1 cellular context compared by ENCODE assay signal in genomic region chr1:11908139-11909021, GRCh38.
TF ChIP-seq lines count a peak whose summit lies in the region.

No MANE protein-coding gene starts in this region.

TF ChIP-seq in WTC11, 78 proteins besides CTCF, POLR2A, EP300 and RAD21 (continued from another document):
- TF ChIP-seq, protein P1, sequence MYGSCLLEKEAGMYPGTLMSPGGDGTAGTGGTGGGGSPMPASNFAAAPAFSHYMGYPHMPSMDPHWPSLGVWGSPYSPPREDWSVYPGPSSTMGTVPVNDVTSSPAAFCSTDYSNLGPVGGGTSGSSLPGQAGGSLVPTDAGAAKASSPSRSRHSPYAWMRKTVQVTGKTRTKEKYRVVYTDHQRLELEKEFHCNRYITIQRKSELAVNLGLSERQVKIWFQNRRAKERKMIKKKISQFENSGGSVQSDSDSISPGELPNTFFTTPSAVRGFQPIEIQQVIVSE (CRISPR knock-in tag; IDR thresholded peaks at IDR 0.05; ENCODE audit: borderline replicate concordance), result peak; percentile 99
- TF ChIP-seq ATF3 (CRISPR knock-in tag; conservative IDR thresholded peaks at IDR 0.05) (peak; percentile 73), KAT7 (CRISPR knock-in tag; IDR thresholded peaks at IDR 0.05; ENCODE audit: borderline replicate concordance) (peak; percentile 55; the same call in 1 of the 2 replicates), JUN (CRISPR knock-in tag; IDR thresholded peaks at IDR 0.05) (peak; percentile 71; the same call in 1 of the 2 replicates), EMX1 (CRISPR knock-in tag; IDR thresholded peaks at IDR 0.05) (peak; percentile 99), HMGXB4 (CRISPR knock-in tag; IDR thresholded peaks at IDR 0.05) (peak; percentile 51; the same call in 1 of the 2 replicates), ZNF121 (CRISPR knock-in tag; IDR thresholded peaks at IDR 0.05) (no peak), CREB1 (CRISPR knock-in tag; IDR thresholded peaks at IDR 0.05) (no peak; the same call in 1 of the 2 replicates), ZNF263 (CRISPR knock-in tag; IDR thresholded peaks at IDR 0.05; ENCODE audit: low read depth) (no peak; the same call in 1 of the 2 replicates), NFATC4 (CRISPR knock-in tag; IDR thresholded peaks at IDR 0.05) (peak; percentile 98), RORB (CRISPR knock-in tag; IDR thresholded peaks at IDR 0.05) (peak; percentile 99), FOXJ3 (CRISPR knock-in tag; IDR thresholded peaks at IDR 0.05; ENCODE audit: borderline replicate concordance) (peak; percentile 72; the same call in 1 of the 2 replicates), MYBL2 (CRISPR knock-in tag; IDR thresholded peaks at IDR 0.05) (peak; percentile 93), MAX (CRISPR knock-in tag; IDR thresholded peaks at IDR 0.05) (peak; percentile 55), RELA (CRISPR knock-in tag; IDR thresholded peaks at IDR 0.05; ENCODE audit: borderline replicate concordance) (no peak), JAZF1 (CRISPR knock-in tag; IDR thresholded peaks at IDR 0.05) (peak; percentile 84; the same call in 1 of the 2 replicates), TP53 (CRISPR knock-in tag; IDR thresholded peaks at IDR 0.05) (no peak), ESRRA (CRISPR knock-in tag; IDR thresholded peaks at IDR 0.05; ENCODE audit: borderline replicate concordance) (no peak), HMGA2 (CRISPR knock-in tag; IDR thresholded peaks at IDR 0.05) (peak; percentile 49), NFYB (CRISPR knock-in tag; conservative IDR thresholded peaks at IDR 0.05; ENCODE audit: low read depth) (peak; percentile 38; the same call in 1 of the 2 replicates), CBFB (CRISPR knock-in tag; IDR thresholded peaks at IDR 0.05; ENCODE audit: low read depth) (no peak), OVOL2 (CRISPR knock-in tag; IDR thresholded peaks at IDR 0.05; ENCODE audit: borderline replicate concordance) (peak; percentile 96), FOXK1 (CRISPR knock-in tag; IDR thresholded peaks at IDR 0.05) (no peak; the same call in none of the 2 replicates), SP1 (CRISPR knock-in tag; conservative IDR thresholded peaks at IDR 0.05) (peak; percentile 78; the same call in 1 of the 2 replicates), USF2 (CRISPR knock-in tag; IDR thresholded peaks at IDR 0.05) (no peak; the same call in 1 of the 2 replicates), ZNF281 (CRISPR knock-in tag; IDR thresholded peaks at IDR 0.05) (peak; percentile 83; the same call in 1 of the 2 replicates), ZNF671 (CRISPR knock-in tag; IDR thresholded peaks at IDR 0.05) (peak; percentile 98), ELF4 (CRISPR knock-in tag; IDR thresholded peaks at IDR 0.05; ENCODE audit: low read depth) (no peak), ZNF416 (CRISPR knock-in tag; IDR thresholded peaks at IDR 0.05) (peak; percentile 99), GTF2I (CRISPR knock-in tag; conservative IDR thresholded peaks at IDR 0.05) (peak; percentile 69; the same call in 1 of the 2 replicates), GRHL2 (CRISPR knock-in tag; IDR thresholded peaks at IDR 0.05; ENCODE audit: insufficient replicate concordance, severe bottlenecking) (no peak)
- TF ChIP-seq, protein P2, sequence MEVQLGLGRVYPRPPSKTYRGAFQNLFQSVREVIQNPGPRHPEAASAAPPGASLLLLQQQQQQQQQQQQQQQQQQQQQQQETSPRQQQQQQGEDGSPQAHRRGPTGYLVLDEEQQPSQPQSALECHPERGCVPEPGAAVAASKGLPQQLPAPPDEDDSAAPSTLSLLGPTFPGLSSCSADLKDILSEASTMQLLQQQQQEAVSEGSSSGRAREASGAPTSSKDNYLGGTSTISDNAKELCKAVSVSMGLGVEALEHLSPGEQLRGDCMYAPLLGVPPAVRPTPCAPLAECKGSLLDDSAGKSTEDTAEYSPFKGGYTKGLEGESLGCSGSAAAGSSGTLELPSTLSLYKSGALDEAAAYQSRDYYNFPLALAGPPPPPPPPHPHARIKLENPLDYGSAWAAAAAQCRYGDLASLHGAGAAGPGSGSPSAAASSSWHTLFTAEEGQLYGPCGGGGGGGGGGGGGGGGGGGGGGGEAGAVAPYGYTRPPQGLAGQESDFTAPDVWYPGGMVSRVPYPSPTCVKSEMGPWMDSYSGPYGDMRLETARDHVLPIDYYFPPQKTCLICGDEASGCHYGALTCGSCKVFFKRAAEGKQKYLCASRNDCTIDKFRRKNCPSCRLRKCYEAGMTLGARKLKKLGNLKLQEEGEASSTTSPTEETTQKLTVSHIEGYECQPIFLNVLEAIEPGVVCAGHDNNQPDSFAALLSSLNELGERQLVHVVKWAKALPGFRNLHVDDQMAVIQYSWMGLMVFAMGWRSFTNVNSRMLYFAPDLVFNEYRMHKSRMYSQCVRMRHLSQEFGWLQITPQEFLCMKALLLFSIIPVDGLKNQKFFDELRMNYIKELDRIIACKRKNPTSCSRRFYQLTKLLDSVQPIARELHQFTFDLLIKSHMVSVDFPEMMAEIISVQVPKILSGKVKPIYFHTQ (CRISPR knock-in tag; IDR thresholded peaks at IDR 0.05), result peak; percentile 99
- TF ChIP-seq, protein P3, sequence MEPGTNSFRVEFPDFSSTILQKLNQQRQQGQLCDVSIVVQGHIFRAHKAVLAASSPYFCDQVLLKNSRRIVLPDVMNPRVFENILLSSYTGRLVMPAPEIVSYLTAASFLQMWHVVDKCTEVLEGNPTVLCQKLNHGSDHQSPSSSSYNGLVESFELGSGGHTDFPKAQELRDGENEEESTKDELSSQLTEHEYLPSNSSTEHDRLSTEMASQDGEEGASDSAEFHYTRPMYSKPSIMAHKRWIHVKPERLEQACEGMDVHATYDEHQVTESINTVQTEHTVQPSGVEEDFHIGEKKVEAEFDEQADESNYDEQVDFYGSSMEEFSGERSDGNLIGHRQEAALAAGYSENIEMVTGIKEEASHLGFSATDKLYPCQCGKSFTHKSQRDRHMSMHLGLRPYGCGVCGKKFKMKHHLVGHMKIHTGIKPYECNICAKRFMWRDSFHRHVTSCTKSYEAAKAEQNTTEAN (CRISPR knock-in tag; IDR thresholded peaks at IDR 0.05), result 0 out of 2 replicates have a peak, but pooled peaks have one; percentile 30
- TF ChIP-seq, protein P4, sequence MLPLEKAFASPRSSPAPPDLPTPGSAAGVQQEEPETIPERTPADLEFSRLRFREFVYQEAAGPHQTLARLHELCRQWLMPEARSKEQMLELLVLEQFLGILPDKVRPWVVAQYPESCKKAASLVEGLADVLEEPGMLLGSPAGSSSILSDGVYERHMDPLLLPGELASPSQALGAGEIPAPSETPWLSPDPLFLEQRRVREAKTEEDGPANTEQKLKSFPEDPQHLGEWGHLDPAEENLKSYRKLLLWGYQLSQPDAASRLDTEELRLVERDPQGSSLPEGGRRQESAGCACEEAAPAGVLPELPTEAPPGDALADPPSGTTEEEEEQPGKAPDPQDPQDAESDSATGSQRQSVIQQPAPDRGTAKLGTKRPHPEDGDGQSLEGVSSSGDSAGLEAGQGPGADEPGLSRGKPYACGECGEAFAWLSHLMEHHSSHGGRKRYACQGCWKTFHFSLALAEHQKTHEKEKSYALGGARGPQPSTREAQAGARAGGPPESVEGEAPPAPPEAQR (CRISPR knock-in tag; IDR thresholded peaks at IDR 0.05), result peak; percentile 80
- TF ChIP-seq, protein P5, sequence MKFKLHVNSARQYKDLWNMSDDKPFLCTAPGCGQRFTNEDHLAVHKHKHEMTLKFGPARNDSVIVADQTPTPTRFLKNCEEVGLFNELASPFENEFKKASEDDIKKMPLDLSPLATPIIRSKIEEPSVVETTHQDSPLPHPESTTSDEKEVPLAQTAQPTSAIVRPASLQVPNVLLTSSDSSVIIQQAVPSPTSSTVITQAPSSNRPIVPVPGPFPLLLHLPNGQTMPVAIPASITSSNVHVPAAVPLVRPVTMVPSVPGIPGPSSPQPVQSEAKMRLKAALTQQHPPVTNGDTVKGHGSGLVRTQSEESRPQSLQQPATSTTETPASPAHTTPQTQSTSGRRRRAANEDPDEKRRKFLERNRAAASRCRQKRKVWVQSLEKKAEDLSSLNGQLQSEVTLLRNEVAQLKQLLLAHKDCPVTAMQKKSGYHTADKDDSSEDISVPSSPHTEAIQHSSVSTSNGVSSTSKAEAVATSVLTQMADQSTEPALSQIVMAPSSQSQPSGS (CRISPR knock-in tag; IDR thresholded peaks at IDR 0.05; ENCODE audit: borderline replicate concordance, low read depth), result peak; percentile 12; the same call in 1 of the 2 replicates
- TF ChIP-seq, protein P6, sequence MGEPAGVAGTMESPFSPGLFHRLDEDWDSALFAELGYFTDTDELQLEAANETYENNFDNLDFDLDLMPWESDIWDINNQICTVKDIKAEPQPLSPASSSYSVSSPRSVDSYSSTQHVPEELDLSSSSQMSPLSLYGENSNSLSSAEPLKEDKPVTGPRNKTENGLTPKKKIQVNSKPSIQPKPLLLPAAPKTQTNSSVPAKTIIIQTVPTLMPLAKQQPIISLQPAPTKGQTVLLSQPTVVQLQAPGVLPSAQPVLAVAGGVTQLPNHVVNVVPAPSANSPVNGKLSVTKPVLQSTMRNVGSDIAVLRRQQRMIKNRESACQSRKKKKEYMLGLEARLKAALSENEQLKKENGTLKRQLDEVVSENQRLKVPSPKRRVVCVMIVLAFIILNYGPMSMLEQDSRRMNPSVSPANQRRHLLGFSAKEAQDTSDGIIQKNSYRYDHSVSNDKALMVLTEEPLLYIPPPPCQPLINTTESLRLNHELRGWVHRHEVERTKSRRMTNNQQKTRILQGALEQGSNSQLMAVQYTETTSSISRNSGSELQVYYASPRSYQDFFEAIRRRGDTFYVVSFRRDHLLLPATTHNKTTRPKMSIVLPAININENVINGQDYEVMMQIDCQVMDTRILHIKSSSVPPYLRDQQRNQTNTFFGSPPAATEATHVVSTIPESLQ (CRISPR knock-in tag; IDR thresholded peaks at IDR 0.05), result no peak
